1 cellular context compared by ENCODE assay signal in the genomic region with DNA sequence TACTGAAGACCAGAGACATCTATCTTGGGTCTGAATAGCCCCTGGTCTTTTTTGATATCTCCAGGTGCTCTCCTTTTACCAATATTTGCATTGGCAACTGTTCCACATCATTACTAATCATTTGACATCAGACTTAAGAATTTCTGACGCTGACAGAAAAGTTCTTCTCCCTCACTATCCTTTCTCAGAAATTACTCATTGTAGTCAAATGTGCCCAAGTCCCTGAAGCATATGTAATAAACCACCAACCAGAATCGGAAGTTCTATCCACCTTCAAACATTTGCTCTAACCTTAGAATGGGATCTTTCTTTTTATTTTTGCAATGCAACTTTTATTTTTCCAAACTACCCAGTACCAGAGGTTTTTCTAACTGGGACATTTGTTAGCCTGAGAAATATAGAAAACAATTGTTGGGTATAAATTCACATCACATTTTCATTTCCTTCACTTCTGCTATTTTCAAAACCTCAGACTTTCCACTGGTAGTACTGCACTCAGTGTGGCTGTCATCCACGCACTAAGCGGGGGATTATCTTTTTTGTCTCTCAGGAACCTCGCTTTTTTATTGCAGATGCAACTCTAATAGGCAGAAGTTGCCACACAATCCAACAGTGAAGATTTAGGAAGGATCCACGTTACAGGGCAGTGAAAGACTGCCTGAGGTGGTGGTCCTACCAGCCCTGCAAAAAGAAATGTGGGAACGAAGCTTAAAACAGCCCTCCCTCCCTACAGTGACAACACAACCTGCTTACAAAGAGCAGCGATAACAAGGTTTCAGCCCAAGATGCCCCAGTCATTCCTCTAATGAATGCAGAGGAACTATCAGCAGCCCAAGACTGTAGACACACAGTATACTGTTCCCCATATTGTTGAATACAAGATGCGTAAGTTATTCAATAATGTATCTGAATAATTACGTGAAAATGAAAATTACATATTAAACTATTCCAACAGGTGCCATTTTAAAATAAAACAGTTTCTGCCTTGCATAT.
A peak's percentile ranks its signal among the peaks of the same experiment; 100 is the strongest.
TF ChIP-seq lines count a peak whose summit lies in the region.

No MANE protein-coding gene starts in this region.

TF ChIP-seq in GM12878, 131 proteins besides CTCF, POLR2A, EP300 and RAD21 (continued from another document):
- TF ChIP-seq, protein P1, sequence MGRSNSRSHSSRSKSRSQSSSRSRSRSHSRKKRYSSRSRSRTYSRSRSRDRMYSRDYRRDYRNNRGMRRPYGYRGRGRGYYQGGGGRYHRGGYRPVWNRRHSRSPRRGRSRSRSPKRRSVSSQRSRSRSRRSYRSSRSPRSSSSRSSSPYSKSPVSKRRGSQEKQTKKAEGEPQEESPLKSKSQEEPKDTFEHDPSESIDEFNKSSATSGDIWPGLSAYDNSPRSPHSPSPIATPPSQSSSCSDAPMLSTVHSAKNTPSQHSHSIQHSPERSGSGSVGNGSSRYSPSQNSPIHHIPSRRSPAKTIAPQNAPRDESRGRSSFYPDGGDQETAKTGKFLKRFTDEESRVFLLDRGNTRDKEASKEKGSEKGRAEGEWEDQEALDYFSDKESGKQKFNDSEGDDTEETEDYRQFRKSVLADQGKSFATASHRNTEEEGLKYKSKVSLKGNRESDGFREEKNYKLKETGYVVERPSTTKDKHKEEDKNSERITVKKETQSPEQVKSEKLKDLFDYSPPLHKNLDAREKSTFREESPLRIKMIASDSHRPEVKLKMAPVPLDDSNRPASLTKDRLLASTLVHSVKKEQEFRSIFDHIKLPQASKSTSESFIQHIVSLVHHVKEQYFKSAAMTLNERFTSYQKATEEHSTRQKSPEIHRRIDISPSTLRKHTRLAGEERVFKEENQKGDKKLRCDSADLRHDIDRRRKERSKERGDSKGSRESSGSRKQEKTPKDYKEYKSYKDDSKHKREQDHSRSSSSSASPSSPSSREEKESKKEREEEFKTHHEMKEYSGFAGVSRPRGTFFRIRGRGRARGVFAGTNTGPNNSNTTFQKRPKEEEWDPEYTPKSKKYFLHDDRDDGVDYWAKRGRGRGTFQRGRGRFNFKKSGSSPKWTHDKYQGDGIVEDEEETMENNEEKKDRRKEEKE (IDR thresholded peaks at IDR 0.05), result no peak
- TF ChIP-seq, protein P2, sequence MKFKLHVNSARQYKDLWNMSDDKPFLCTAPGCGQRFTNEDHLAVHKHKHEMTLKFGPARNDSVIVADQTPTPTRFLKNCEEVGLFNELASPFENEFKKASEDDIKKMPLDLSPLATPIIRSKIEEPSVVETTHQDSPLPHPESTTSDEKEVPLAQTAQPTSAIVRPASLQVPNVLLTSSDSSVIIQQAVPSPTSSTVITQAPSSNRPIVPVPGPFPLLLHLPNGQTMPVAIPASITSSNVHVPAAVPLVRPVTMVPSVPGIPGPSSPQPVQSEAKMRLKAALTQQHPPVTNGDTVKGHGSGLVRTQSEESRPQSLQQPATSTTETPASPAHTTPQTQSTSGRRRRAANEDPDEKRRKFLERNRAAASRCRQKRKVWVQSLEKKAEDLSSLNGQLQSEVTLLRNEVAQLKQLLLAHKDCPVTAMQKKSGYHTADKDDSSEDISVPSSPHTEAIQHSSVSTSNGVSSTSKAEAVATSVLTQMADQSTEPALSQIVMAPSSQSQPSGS (IDR thresholded peaks at IDR 0.05; ENCODE audit: low read length), result peak; percentile 78
- TF ChIP-seq MTA2 (IDR thresholded peaks at IDR 0.05; ENCODE audit: low read depth), result peak; percentile 86
- TF ChIP-seq KLF5 (IDR thresholded peaks at IDR 0.05; ENCODE audit: partially characterized antibody), result peak; percentile 61
- no peak for TF ChIP-seq WRNIP1 (IDR thresholded peaks at IDR 0.05; ENCODE audit: borderline replicate concordance, low read depth, low read length)
- TF ChIP-seq ZNF274 (IDR thresholded peaks at IDR 0.05; ENCODE audit: insufficient read depth, insufficient read length), result no peak
- TF ChIP-seq, protein P3, sequence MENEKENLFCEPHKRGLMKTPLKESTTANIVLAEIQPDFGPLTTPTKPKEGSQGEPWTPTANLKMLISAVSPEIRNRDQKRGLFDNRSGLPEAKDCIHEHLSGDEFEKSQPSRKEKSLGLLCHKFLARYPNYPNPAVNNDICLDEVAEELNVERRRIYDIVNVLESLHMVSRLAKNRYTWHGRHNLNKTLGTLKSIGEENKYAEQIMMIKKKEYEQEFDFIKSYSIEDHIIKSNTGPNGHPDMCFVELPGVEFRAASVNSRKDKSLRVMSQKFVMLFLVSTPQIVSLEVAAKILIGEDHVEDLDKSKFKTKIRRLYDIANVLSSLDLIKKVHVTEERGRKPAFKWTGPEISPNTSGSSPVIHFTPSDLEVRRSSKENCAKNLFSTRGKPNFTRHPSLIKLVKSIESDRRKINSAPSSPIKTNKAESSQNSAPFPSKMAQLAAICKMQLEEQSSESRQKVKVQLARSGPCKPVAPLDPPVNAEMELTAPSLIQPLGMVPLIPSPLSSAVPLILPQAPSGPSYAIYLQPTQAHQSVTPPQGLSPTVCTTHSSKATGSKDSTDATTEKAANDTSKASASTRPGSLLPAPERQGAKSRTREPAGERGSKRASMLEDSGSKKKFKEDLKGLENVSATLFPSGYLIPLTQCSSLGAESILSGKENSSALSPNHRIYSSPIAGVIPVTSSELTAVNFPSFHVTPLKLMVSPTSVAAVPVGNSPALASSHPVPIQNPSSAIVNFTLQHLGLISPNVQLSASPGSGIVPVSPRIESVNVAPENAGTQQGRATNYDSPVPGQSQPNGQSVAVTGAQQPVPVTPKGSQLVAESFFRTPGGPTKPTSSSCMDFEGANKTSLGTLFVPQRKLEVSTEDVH (IDR thresholded peaks at IDR 0.05; ENCODE audit: low read depth, partially characterized antibody), result peak; percentile 69
- TF ChIP-seq ZNF217 (IDR thresholded peaks at IDR 0.05), result peak; percentile 65
- TF ChIP-seq, protein P4, sequence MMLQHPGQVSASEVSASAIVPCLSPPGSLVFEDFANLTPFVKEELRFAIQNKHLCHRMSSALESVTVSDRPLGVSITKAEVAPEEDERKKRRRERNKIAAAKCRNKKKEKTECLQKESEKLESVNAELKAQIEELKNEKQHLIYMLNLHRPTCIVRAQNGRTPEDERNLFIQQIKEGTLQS (IDR thresholded peaks at IDR 0.05; ENCODE audit: borderline replicate concordance, extremely low read depth, low read depth, low read length), result no peak
- no peak for TF ChIP-seq TCF12 (IDR thresholded peaks at IDR 0.05; ENCODE audit: low read depth, low read length)
- TF ChIP-seq TARDBP (IDR thresholded peaks at IDR 0.05; ENCODE audit: borderline replicate concordance), result no peak
- TF ChIP-seq NR2C1 (IDR thresholded peaks at IDR 0.05), result no peak
- TF ChIP-seq NFIC (IDR thresholded peaks at IDR 0.05; ENCODE audit: low read depth, low read length), result peak; percentile 86
- peak; percentile 54; the same call in 1 of the 2 replicates for TF ChIP-seq BMI1 (IDR thresholded peaks at IDR 0.05; ENCODE audit: borderline replicate concordance)
- no peak for TF ChIP-seq FOS (IDR thresholded peaks at IDR 0.05; ENCODE audit: borderline replicate concordance, extremely low read depth, insufficient read length)
